Comparison of ENCODE assay signal across 1 cellular context in the genomic region with DNA sequence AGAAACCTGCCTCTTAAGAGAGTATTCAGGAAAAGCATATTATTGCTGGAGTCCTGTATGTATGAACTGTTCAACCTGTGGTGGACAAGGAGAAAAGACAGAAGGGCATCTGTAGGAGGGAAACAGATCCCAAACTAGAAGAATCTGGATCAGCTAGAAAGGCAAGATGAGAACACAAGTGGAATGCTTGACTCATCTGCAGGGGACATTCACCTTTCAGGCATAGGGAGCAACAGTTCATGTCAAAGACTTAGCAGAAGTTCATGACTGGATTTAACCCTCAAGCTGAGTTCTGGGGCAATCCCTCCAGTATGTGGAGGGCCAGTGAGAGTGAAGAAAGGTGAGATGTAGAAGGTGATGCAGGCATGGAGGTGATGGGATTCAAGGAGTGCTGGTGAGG.
TF ChIP-seq lines count a peak whose summit lies in the region.

No MANE protein-coding gene starts in this region.

TF ChIP-seq in HepG2, 621 proteins besides CTCF, POLR2A, EP300 and RAD21:
- peak; percentile 32 for TF ChIP-seq TEAD3 (CRISPR knock-in tag; optimal IDR thresholded peaks at IDR 0.05; ENCODE audit: borderline replicate concordance)
- TF ChIP-seq ZNF619 (CRISPR knock-in tag; IDR thresholded peaks at IDR 0.05): 0 out of 2 replicates have a peak, but pooled peaks have one; percentile 36
- TF ChIP-seq, protein P1, sequence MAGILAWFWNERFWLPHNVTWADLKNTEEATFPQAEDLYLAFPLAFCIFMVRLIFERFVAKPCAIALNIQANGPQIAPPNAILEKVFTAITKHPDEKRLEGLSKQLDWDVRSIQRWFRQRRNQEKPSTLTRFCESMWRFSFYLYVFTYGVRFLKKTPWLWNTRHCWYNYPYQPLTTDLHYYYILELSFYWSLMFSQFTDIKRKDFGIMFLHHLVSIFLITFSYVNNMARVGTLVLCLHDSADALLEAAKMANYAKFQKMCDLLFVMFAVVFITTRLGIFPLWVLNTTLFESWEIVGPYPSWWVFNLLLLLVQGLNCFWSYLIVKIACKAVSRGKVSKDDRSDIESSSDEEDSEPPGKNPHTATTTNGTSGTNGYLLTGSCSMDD (CRISPR knock-in tag; IDR thresholded peaks at IDR 0.05): no peak
- TF ChIP-seq, protein P2, sequence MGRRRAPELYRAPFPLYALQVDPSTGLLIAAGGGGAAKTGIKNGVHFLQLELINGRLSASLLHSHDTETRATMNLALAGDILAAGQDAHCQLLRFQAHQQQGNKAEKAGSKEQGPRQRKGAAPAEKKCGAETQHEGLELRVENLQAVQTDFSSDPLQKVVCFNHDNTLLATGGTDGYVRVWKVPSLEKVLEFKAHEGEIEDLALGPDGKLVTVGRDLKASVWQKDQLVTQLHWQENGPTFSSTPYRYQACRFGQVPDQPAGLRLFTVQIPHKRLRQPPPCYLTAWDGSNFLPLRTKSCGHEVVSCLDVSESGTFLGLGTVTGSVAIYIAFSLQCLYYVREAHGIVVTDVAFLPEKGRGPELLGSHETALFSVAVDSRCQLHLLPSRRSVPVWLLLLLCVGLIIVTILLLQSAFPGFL (CRISPR knock-in tag; IDR thresholded peaks at IDR 0.05): 0 out of 2 replicates have a peak, but pooled peaks have one; percentile 65
